11 cellular contexts compared by ENCODE assay signal in the genomic region with DNA sequence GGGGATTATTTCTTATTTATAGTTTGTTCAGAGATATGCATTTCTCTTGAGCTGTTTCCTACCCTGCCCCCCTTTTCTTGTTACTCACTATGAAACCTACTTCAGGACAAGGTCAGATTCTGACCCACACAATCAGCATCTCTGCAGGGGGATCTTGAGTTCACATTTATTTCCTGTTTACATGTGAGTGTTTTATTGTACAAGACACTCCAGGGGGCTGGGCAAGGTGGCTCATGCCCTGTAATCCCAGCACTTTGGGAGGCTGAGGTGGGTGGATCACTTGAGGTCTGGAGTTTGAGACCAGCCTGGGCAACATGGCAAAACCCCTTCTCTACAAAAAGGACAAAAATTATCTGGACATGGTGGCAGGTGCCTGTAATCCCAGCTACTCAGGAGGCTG. TPM values are rescaled to one million over a fixed set of nuclear protein-coding genes. Genes with fewer than 3 reads are reported as not detected.
DNase-seq lines count a peak whose midpoint lies in the region; ATAC-seq and TF ChIP-seq lines count a peak whose summit lies in the region.
"Not testable (repeated sequence)": the region's sequence is repeated elsewhere in the genome, so short reads cannot be mapped to it uniquely, and the experiment has no call there.
"Had no signal": no experiment of that assay in that cellular context is flagged by ENCODE, and none has a peak within 500 bp of the region (broad histone marks: within the 10 kb centered on the region; RNA-seq: fewer than 3 reads in every experiment).

No MANE protein-coding gene starts in this region.

- H2AFZ ChIP-seq in IMR-90 (replicated peaks; ENCODE audit: low read length, poor library complexity) = not testable (repeated sequence)

- H4K20me1 ChIP-seq in IMR-90 (ENCODE audit: insufficient read depth, low read length) = not testable (repeated sequence)

- H2BK120ac ChIP-seq in IMR-90 (ENCODE audit: low read depth, low read length) = not testable (repeated sequence)

- H3K56ac ChIP-seq in IMR-90 (ENCODE audit: extremely low read depth, insufficient read depth, low read length) = not testable (repeated sequence)

- H2BK5ac ChIP-seq in IMR-90 (ENCODE audit: low read depth, low read length, poor library complexity, severe bottlenecking) = not testable (repeated sequence)

- intact Hi-C loops in IMR-90 (cut with micrococcal nuclease) = not testable (repeated sequence)

- DNase-seq in GM12865 (ENCODE audit: low read depth) (peak; percentile 21), NCI-H146 (lab: John Stamatoyannopoulos, UW) (peak; percentile 48), OCI-M1 (lab: John Stamatoyannopoulos, UW) (peak; percentile 11), dermis blood vessel endothelial cell (peak; percentile 7)
- DNase-seq in IMR-90 = not testable (repeated sequence)

- not testable (repeated sequence) for H3K23ac ChIP-seq in IMR-90 (ENCODE audit: low read depth, low read length)

- not testable (repeated sequence) for H3K4me3 ChIP-seq in GM12865 (ENCODE audit: low read depth, low read length); IMR-90 (ENCODE audit: insufficient read depth, low read depth, low read length); iPS-20b (ENCODE audit: low read length)

- not testable (repeated sequence) for H3K9ac ChIP-seq in IMR-90 (ENCODE audit: low read depth, low read length)
- 0 out of 2 replicates have a peak overlapping the region, but pooled peaks have one; percentile 7 for H3K9ac ChIP-seq in iPS-20b (ENCODE audit: low read depth, low read length)

- H3K9me3 ChIP-seq in IMR-90 (ENCODE audit: control insufficient read depth, insufficient read depth, low read length); iPS-20b (ENCODE audit: insufficient read depth, low read depth, low read length): not testable (repeated sequence)

- ATAC-seq in IMR-90 (ENCODE audit: low read depth) = not testable (repeated sequence)

- H3K9me1 ChIP-seq in IMR-90 (ENCODE audit: insufficient read depth, low read length) = not testable (repeated sequence)

- H3K4me2 ChIP-seq in IMR-90 (ENCODE audit: low read depth, low read length) = not testable (repeated sequence)

- H2BK20ac ChIP-seq in IMR-90 (ENCODE audit: low read depth, low read length) = not testable (repeated sequence)

- TF ChIP-seq CTCF in GM12865 (IDR thresholded peaks at IDR 0.05; ENCODE audit: insufficient read depth, low read depth, low read length, missing control alignments); IMR-90 (conservative IDR thresholded peaks at IDR 0.05; ENCODE audit: low read depth, low read length): not testable (repeated sequence)

- H4K91ac ChIP-seq in IMR-90 (ENCODE audit: insufficient read depth, low read depth, low read length) = not testable (repeated sequence)

- H2BK15ac ChIP-seq in IMR-90 (ENCODE audit: low read depth, low read length) = not testable (repeated sequence)

- H4K5ac ChIP-seq in IMR-90 (ENCODE audit: low read depth, low read length) = not testable (repeated sequence)

- not testable (repeated sequence) for TF ChIP-seq POLR2A in IMR-90 (IDR thresholded peaks at IDR 0.05; ENCODE audit: low read depth, low read length)

- H3K14ac ChIP-seq in IMR-90 (replicated peaks; ENCODE audit: low read depth, low read length) = 0 out of 2 replicates have a peak overlapping the region, but pooled peaks have one; percentile 25

- not testable (repeated sequence) for H3K4me1 ChIP-seq in IMR-90 (ENCODE audit: control insufficient read depth, insufficient read depth, low read length); iPS-20b (ENCODE audit: insufficient read depth, low read length)

- H2AK9ac ChIP-seq in IMR-90 (replicated peaks; ENCODE audit: low read depth, low read length, poor library complexity) = not testable (repeated sequence)

- not testable (repeated sequence) for H3K36me3 ChIP-seq in IMR-90 (ENCODE audit: control insufficient read depth, insufficient read depth, low read length); iPS-20b (ENCODE audit: insufficient read depth, low read depth, low read length)

- not testable (repeated sequence) for BruUV-seq in IMR-90 (replicated peaks; lab: Mats Ljungman, UMichigan)

- H4K8ac ChIP-seq in IMR-90 (ENCODE audit: low read depth in 2 of 2, low read length in 2 of 2) = not testable (repeated sequence)

- dilution Hi-C loops in IMR-90 (cut with HindIII; ENCODE audit: low sequenced_read_pairs, unreplicated experiment) = not testable (repeated sequence)

- H3K4ac ChIP-seq in IMR-90 (ENCODE audit: low read depth, low read length) = not testable (repeated sequence)

- CTCF ChIA-PET in IMR-90 (lab: Yijun Ruan, JAX) = not testable (repeated sequence)

- H2AK5ac ChIP-seq in IMR-90 (ENCODE audit: low read depth, low read length) = not testable (repeated sequence)

- not testable (repeated sequence) for TF ChIP-seq RAD21 in IMR-90 (IDR thresholded peaks at IDR 0.05; ENCODE audit: low read length)

- not testable (repeated sequence) for H3K18ac ChIP-seq in IMR-90 (ENCODE audit: low read depth, low read length)

- POLR2A ChIA-PET in IMR-90 (lab: Charles Lee; ENCODE audit: unreplicated experiment) = not testable (repeated sequence)

- H3K27me3 ChIP-seq in IMR-90 (ENCODE audit: control insufficient read depth, insufficient read depth, low read length); iPS-20b (ENCODE audit: insufficient read depth, low read length): not testable (repeated sequence)

- H3K79me1 ChIP-seq in IMR-90 (ENCODE audit: low read depth in 1 of 2, low read length in 2 of 2) = not testable (repeated sequence)

- not testable (repeated sequence) for H3K27ac ChIP-seq in IMR-90 (ENCODE audit: insufficient read depth, low read length); iPS-20b (ENCODE audit: low read length)

- in situ Hi-C loops in IMR-90 (cut with MboI; ENCODE audit: low sequenced_read_pairs) = loop anchor here (5.0 to 25.0 kb wide), 2 partner anchors 138 to 903 kb away; no protein-coding TSS in a partner anchor

RNA-seq across cellular contexts. Expression of a gene that starts 28.1 kb away (rescaled TPM):
- total RNA-seq in IMR-90 (2012; rRNA removed) (2.0 and 2.8 TPM in 2 replicates), dermis blood vessel endothelial cell (8.0 and 10.4 TPM in 2 replicates)
- polyA plus RNA-seq in IMR-90 (2012; rRNA removed) = 3.8 and 5.3 TPM in 2 replicates
- 2.4 and 3.1 TPM in 2 replicates for polyA plus RNA-seq in IMR-90 (2012; cell fraction: cytosol; rRNA removed)
- polyA plus RNA-seq in IMR-90 (2012; cell fraction: nucleus; rRNA removed; ENCODE audit: low replicate concordance) = 2.2 and 2.7 TPM in 2 replicates
- total RNA-seq: CD4-positive, alpha-beta T cell; CD8-positive, alpha-beta memory T cell had no signal
- polyA plus RNA-seq: CD14-positive monocyte; CD8-positive, alpha-beta memory T cell had no signal

RNA-seq across cellular contexts. Expression of a gene that starts 29.9 kb away (rescaled TPM):
- total RNA-seq in IMR-90 (2012; rRNA removed) (0.72 and 0.83 TPM in 2 replicates), dermis blood vessel endothelial cell (0.17 and 0.28 TPM in 2 replicates)
- polyA plus RNA-seq in IMR-90 (2012; rRNA removed) = 1.2 and 1.4 TPM in 2 replicates
- polyA plus RNA-seq in IMR-90 (2012; cell fraction: cytosol; rRNA removed) = 0.52 and 1.4 TPM in 2 replicates
- 0.56 and 0.88 TPM in 2 replicates for polyA plus RNA-seq in IMR-90 (2012; cell fraction: nucleus; rRNA removed; ENCODE audit: low replicate concordance)
- total RNA-seq: CD4-positive, alpha-beta T cell; CD8-positive, alpha-beta memory T cell; G401; H7 had no signal
- polyA plus RNA-seq: CD14-positive monocyte; CD8-positive, alpha-beta memory T cell had no signal

RNA-seq across cellular contexts. Expression of a gene that starts 59.3 kb away (rescaled TPM):
- total RNA-seq in IMR-90 (2012; rRNA removed) (6.3 and 6.7 TPM in 2 replicates), dermis blood vessel endothelial cell (3.8 and 4.8 TPM in 2 replicates)
- 1.1 and 1.7 TPM in 2 replicates for polyA plus RNA-seq in IMR-90 (2012; rRNA removed)
- 0.33 and 0.62 TPM in 2 replicates for polyA plus RNA-seq in IMR-90 (2012; cell fraction: cytosol; rRNA removed)
- 0.42 and 3.8 TPM in 2 replicates for polyA plus RNA-seq in IMR-90 (2012; cell fraction: nucleus; rRNA removed; ENCODE audit: low replicate concordance)
